In the genomic region with DNA sequence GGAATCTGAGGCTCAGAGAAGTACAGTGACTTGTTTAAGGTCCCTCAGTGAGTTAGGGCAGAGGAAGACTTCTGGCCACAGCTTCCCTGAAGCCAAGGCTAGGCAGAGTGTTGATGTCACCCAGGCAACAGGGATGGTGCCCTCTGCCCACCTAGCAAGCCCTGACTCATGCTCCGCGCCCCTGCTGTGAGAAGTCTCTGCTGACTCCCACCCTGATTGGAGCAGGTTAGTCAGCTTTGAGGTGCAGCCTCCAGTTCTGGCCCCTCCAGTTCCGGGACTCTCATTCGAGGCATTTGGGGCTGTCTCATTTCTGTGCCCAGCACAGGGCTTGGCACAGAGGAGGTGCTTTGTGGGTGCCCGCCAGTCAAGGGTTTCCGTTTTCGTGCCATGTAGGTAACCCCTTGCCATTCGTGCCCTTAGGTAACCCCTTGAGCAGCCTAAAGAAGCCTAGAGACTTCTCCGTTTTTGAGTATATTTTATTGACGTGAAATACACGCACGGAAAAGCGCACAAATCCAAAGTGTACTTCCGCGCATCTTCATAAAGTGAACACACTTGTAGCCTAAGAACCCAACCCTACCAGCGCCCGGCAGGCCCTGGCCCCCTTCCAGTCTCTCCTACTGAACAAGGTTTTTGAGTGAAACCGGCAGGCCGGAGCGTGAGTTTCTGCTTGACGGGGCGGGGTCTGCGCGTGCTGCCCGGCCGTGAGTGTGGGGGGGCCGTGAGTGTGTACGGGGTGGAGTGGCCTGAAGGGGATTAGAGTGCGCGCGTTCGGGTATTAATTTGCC, we compare ENCODE assay signal across 8 cellular contexts. TPM values are rescaled to one million over a fixed set of nuclear protein-coding genes. Genes with fewer than 3 reads are reported as not detected.
DNase-seq lines count a peak whose midpoint lies in the region; ATAC-seq, FAIRE-seq and TF ChIP-seq lines count a peak whose summit lies in the region.
"Not testable (repeated sequence)": the region's sequence is repeated elsewhere in the genome, so short reads cannot be mapped to it uniquely, and the experiment has no call there.

No MANE protein-coding gene starts in this region.

- not testable (repeated sequence) for TF ChIP-seq POLR2A in GM18505 (IDR thresholded peaks at IDR 0.05; ENCODE audit: borderline replicate concordance, extremely low read depth, insufficient read depth, insufficient read length); endothelial cell of umbilical vein (IDR thresholded peaks at IDR 0.05; ENCODE audit: low read depth, low read length); upper lobe of left lung (IDR thresholded peaks at IDR 0.05)

- not testable (repeated sequence) for H3K27ac Mint-ChIP-seq in activated B cell treated with CpG ODN at 0.5 μM for 24 hours

- not testable (repeated sequence) for H3K4me2 ChIP-seq in endothelial cell of umbilical vein (ENCODE audit: insufficient read depth, low read length)

- H3K27me3 ChIP-seq in endothelial cell of umbilical vein (ENCODE audit: control insufficient read depth in 2 of 2, insufficient read depth in 2 of 2, low read length in 2 of 2); upper lobe of left lung: not testable (repeated sequence)

- not testable (repeated sequence) for H3K9me3 ChIP-seq in endothelial cell of umbilical vein (replicated peaks; ENCODE audit: control insufficient read depth, insufficient read depth, low read length); mesodermal cell (ENCODE audit: control insufficient read depth, low read length); upper lobe of left lung

- H3K27me3 Mint-ChIP-seq in activated B cell treated with CpG ODN at 0.5 μM for 24 hours, result not testable (repeated sequence)

- not testable (repeated sequence) for H2AFZ ChIP-seq in endothelial cell of umbilical vein (ENCODE audit: low read depth, low read length)

- H3K4me3 ChIP-seq in endothelial cell of umbilical vein (replicated peaks in 1 of 3; ENCODE audit: insufficient read depth in 1 of 3, low read depth in 1 of 3, low read length in 3 of 3), result not testable (repeated sequence)
- H3K4me3 ChIP-seq in mesodermal cell (ENCODE audit: extremely low read depth, insufficient read depth, low read length, poor library complexity, severe bottlenecking), result peak overlapping the region; percentile 95
- peak overlapping the region in 3 of 4 donors; percentile 97 to 100 (median 98) for H3K4me3 ChIP-seq in upper lobe of left lung

- intact Hi-C loops in activated B cell treated with CpG ODN at 0.5 μM for 24 hours (cut with micrococcal nuclease); endothelial cell of umbilical vein (cut with micrococcal nuclease): not testable (repeated sequence)

- H3K4me3 Mint-ChIP-seq in activated B cell treated with CpG ODN at 0.5 μM for 24 hours, result not testable (repeated sequence)

- POLR2A ChIA-PET in activated B cell treated with CpG ODN at 0.5 μM for 24 hours (lab: Charles Lee); endothelial cell of umbilical vein (lab: Charles Lee): not testable (repeated sequence)

- H3K36me3 Mint-ChIP-seq in activated B cell treated with CpG ODN at 0.5 μM for 24 hours (ENCODE audit: low read depth), result not testable (repeated sequence)

- not testable (repeated sequence) for DNase-seq in activated B cell treated with CpG ODN at 0.5 μM for 24 hours; endothelial cell of umbilical vein (ENCODE audit: low read depth, low spot score); upper lobe of left lung

- no CpG with 5 or more reads among the region's 32 CpGs for WGBS in mesodermal cell (ENCODE audit: insufficient coverage in 2 of 2), 2 experiments
- WGBS in upper lobe of left lung, 2 donors, result no CpG with 5 or more reads among the region's 32 CpGs

- H3K79me2 ChIP-seq in endothelial cell of umbilical vein (ENCODE audit: control insufficient read depth, insufficient read depth, low read length), result peaks cover 31% of the 10 kb centered on the region

- H3K9me1 ChIP-seq in endothelial cell of umbilical vein (replicated peaks; ENCODE audit: control insufficient read depth, extremely low read depth, insufficient read depth, low read length), result not testable (repeated sequence)

- dilution Hi-C loops in endothelial cell of umbilical vein (cut with MboI; ENCODE audit: extremely low pct_ligation_motif_present, low sequenced_read_pairs), result not testable (repeated sequence)

- H3K4me1 ChIP-seq in endothelial cell of umbilical vein (ENCODE audit: control insufficient read depth, extremely low read depth, insufficient read depth, low read length); mesodermal cell (ENCODE audit: control insufficient read depth, insufficient read depth, low read length, poor library complexity, severe bottlenecking): not testable (repeated sequence)
- peaks cover 18 to 24% (median 23%) of the 10 kb centered on the region in 4 donors for H3K4me1 ChIP-seq in upper lobe of left lung

- TF ChIP-seq EP300 in upper lobe of left lung (IDR thresholded peaks at IDR 0.05), result not testable (repeated sequence)

- not testable (repeated sequence) for H3K9ac ChIP-seq in endothelial cell of umbilical vein (replicated peaks; ENCODE audit: extremely low read depth, insufficient read depth, low read length)

- TF ChIP-seq CTCF in activated B cell treated with CpG ODN at 0.5 μM for 24 hours (IDR thresholded peaks at IDR 0.05); endothelial cell of umbilical vein (IDR thresholded peaks at IDR 0.05; ENCODE audit: extremely low read depth in 1 of 2, insufficient read depth in 1 of 2, low read depth in 1 of 2, low read length in 2 of 2); upper lobe of left lung (IDR thresholded peaks at IDR 0.05): not testable (repeated sequence)

- H3K4me1 Mint-ChIP-seq in activated B cell treated with CpG ODN at 0.5 μM for 24 hours, result not testable (repeated sequence)

- FAIRE-seq in endothelial cell of umbilical vein (lab: Jason Lieb, UNC), result peak; percentile 89

- ATAC-seq in GM18505 (IDR thresholded peaks at IDR 0.05; ENCODE audit: unreplicated experiment) (peak; percentile 31), GM21360 (IDR thresholded peaks at IDR 0.05; ENCODE audit: unreplicated experiment) (peak; percentile 29), HG02678 (IDR thresholded peaks at IDR 0.05; ENCODE audit: unreplicated experiment) (peak; percentile 27), HG03354 (IDR thresholded peaks at IDR 0.05; ENCODE audit: poor library complexity, severe bottlenecking, unreplicated experiment) (peak; percentile 39), activated B cell treated with CpG ODN at 0.5 μM for 24 hours (ENCODE audit: low read depth) (peak; percentile 67), upper lobe of left lung (ENCODE audit: low FRiP score in 2 of 2) (peak; percentile 85 to 88)

- CTCF ChIA-PET in activated B cell treated with CpG ODN at 0.5 μM for 24 hours (lab: Charles Lee); endothelial cell of umbilical vein (lab: Charles Lee): not testable (repeated sequence)

- H3K36me3 ChIP-seq in endothelial cell of umbilical vein (ENCODE audit: control insufficient read depth in 2 of 2, extremely low read depth in 1 of 2, insufficient read depth in 2 of 2, low read length in 2 of 2); mesodermal cell (ENCODE audit: control insufficient read depth, insufficient read depth, low read length); upper lobe of left lung: not testable (repeated sequence)

- not testable (repeated sequence) for H3K27ac ChIP-seq in endothelial cell of umbilical vein (ENCODE audit: insufficient read depth, low read depth, low read length); mesodermal cell (ENCODE audit: low read depth, low read length, severe bottlenecking)
- peak overlapping the region in 2 of 4 donors; percentile 93 to 94 for H3K27ac ChIP-seq in upper lobe of left lung

- H4K20me1 ChIP-seq in endothelial cell of umbilical vein (replicated peaks; ENCODE audit: control insufficient read depth, extremely low read depth, insufficient read depth, low read length), result not testable (repeated sequence)

- not testable (repeated sequence) for H3K9me3 Mint-ChIP-seq in activated B cell treated with CpG ODN at 0.5 μM for 24 hours

- BruUV-seq in endothelial cell of umbilical vein (replicated peaks; lab: Mats Ljungman, UMichigan), result not testable (repeated sequence)

RNA-seq across cellular contexts. Expression of a gene that starts 0.6 kb away (rescaled TPM):
- 11.6 and 16.6 TPM in 2 replicates for total RNA-seq in activated B cell treated with CpG ODN at 0.5 μM for 24 hours
- 55.3 and 70.5 TPM in 2 replicates for total RNA-seq in endothelial cell of umbilical vein
- 39.6 and 40.3 TPM in 2 replicates for polyA plus RNA-seq in endothelial cell of umbilical vein
- 32.3 and 33.2 TPM in 2 replicates for polyA plus RNA-seq in endothelial cell of umbilical vein (2011; cell fraction: cytosol; rRNA removed)
- 70.5 and 72.9 TPM in 2 replicates for polyA plus RNA-seq in endothelial cell of umbilical vein (2011; cell fraction: nucleus; rRNA removed)
- polyA plus RNA-seq in endothelial cell of umbilical vein (2012), result 54.8 and 59.3 TPM in 2 replicates
- polyA minus RNA-seq in endothelial cell of umbilical vein, result 60.8 and 104 TPM in 2 replicates
- 16.4 TPM for polyA minus RNA-seq in endothelial cell of umbilical vein (2011; cell fraction: cytosol; rRNA and poly(A)+ RNA removed)
- 52.7 and 59.7 TPM in 2 replicates for polyA minus RNA-seq in endothelial cell of umbilical vein (2011; cell fraction: nucleus; rRNA and poly(A)+ RNA removed)
- polyA plus RNA-seq in mesodermal cell (2013, experiment 1 of 2), result 37.4 TPM
- polyA plus RNA-seq in mesodermal cell (2013, experiment 2 of 2), result 33.4 TPM
- total RNA-seq in upper lobe of left lung, result 10 to 100 TPM; 26.3 to 64.5 (median 47.9) TPM

Comparison
In these comparisons a context has a peak if more than half of its experiments do, and no peak if none do; other contexts are left out.
1. ATAC-seq: peak in every context shown above with its lines; median percentile 86 in upper lobe of left lung; 67 in activated B cell treated with CpG ODN at 0.5 μM for 24 hours; 39 in HG03354; 31 in GM18505; 29 in GM21360; 27 in HG02678.